Comparison of ENCODE assay signal across 8 cellular contexts in the genomic region with DNA sequence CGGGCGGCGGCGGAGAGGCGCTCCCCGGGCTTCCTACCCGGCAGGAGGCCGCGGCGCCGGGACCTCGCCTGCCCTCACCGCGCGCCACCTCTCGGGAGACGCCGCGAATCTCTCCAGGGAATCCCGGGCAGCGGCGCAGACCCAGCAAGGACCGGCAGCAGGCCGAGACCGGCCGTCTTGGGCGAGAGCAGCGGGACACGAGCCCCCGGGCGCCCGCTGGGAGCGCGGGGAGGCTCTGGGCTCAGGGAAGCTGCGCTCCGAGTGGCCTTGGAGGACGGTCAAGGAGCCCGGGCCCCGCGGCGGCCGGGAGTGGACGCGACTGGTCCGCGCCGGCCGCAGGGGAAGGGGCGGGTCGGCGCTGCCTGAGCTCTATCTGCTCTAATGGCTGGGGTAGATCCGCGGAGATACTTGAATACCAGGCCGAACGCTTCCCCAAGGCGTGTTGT. TPM values are rescaled to one million over a fixed set of nuclear protein-coding genes. Genes with fewer than 3 reads are reported as not detected.
DNase-seq lines count a peak whose midpoint lies in the region; ATAC-seq and TF ChIP-seq lines count a peak whose summit lies in the region.

No MANE protein-coding gene starts in this region.

- no peak overlapping the region for H2AK5ac ChIP-seq in IMR-90 (ENCODE audit: low read depth, low read length)

- no peak overlapping the region for H2BK5ac ChIP-seq in IMR-90 (ENCODE audit: low read depth, low read length, poor library complexity, severe bottlenecking)

- no peaks in the 10 kb centered on the region for H3K79me1 ChIP-seq in IMR-90 (ENCODE audit: low read depth in 1 of 2, low read length in 2 of 2)

- no peak overlapping the region for H4K5ac ChIP-seq in IMR-90 (ENCODE audit: low read depth, low read length)

- H2AFZ ChIP-seq in IMR-90 (replicated peaks; ENCODE audit: low read length, poor library complexity) = peak overlapping the region; percentile 92

- H2AK9ac ChIP-seq in IMR-90 (replicated peaks; ENCODE audit: low read depth, low read length, poor library complexity) = no peak overlapping the region

- H3K4me3 ChIP-seq in A673 (ENCODE audit: low read depth, low read length, poor library complexity, severe bottlenecking) (peak overlapping the region; percentile 46), IMR-90 (ENCODE audit: insufficient read depth, low read depth, low read length) (peak overlapping the region; percentile 45), mucosa of rectum (ENCODE audit: low read length in 2 of 2) (peak overlapping the region; percentile 68 to 75)

- TF ChIP-seq RAD21 in IMR-90 (IDR thresholded peaks at IDR 0.05; ENCODE audit: low read length) = no peak

- TF ChIP-seq CTCF in A673 (conservative IDR thresholded peaks at IDR 0.05; ENCODE audit: low read depth, low read length) (no peak), IMR-90 (conservative IDR thresholded peaks at IDR 0.05; ENCODE audit: low read depth, low read length) (no peak)

- no peaks in the 10 kb centered on the region for H3K9me1 ChIP-seq in IMR-90 (ENCODE audit: insufficient read depth, low read length)

- H3K27me3 ChIP-seq in A673 (replicated peaks; ENCODE audit: insufficient read depth, low read depth, low read length, poor library complexity) (peaks cover 77% of the 10 kb centered on the region), IMR-90 (ENCODE audit: control insufficient read depth, insufficient read depth, low read length) (peaks cover 59% of the 10 kb centered on the region), mucosa of rectum (ENCODE audit: control insufficient read depth in 2 of 2, insufficient read depth in 2 of 2, low read length in 2 of 2) (peaks cover 15 to 22% of the 10 kb centered on the region in 2 donors)

- no peak overlapping the region for H3K14ac ChIP-seq in IMR-90 (replicated peaks; ENCODE audit: low read depth, low read length)

- no peak overlapping the region for H3K56ac ChIP-seq in IMR-90 (ENCODE audit: extremely low read depth, insufficient read depth, low read length)

- peak; percentile 20 for ATAC-seq in GM18909 (IDR thresholded peaks at IDR 0.05; ENCODE audit: poor library complexity, unreplicated experiment)
- ATAC-seq in IMR-90 (ENCODE audit: low read depth) = peak; percentile 65

- H3K9ac ChIP-seq in IMR-90 (ENCODE audit: low read depth, low read length) (no peak overlapping the region), mucosa of rectum (ENCODE audit: low read depth in 1 of 2, low read length in 2 of 2) (peak overlapping the region; percentile 83 to 94)

- no peaks in the 10 kb centered on the region for H3K9me3 ChIP-seq in A673 (ENCODE audit: low read depth, low read length, poor library complexity, severe bottlenecking)
- H3K9me3 ChIP-seq in IMR-90 (ENCODE audit: control insufficient read depth, insufficient read depth, low read length) = no peaks in the 10 kb centered on the region
- H3K9me3 ChIP-seq in mucosa of rectum (ENCODE audit: control insufficient read depth in 2 of 2, low read length in 2 of 2) = no peaks in the 10 kb centered on the region

- no peak overlapping the region for H3K4ac ChIP-seq in IMR-90 (ENCODE audit: low read depth, low read length)

- dilution Hi-C loops in IMR-90 (cut with HindIII; ENCODE audit: low sequenced_read_pairs, unreplicated experiment) = no loop called here

- H2BK15ac ChIP-seq in IMR-90 (ENCODE audit: low read depth, low read length) = no peak overlapping the region

- POLR2A ChIA-PET in A673 (lab: Charles Lee; ENCODE audit: low non-redundant PET) (interaction anchor here (0.6 kb wide), 1 partner anchor 1570 kb away, joined by 3 read pairs; no protein-coding TSS in a partner anchor), IMR-90 (lab: Charles Lee; ENCODE audit: unreplicated experiment) (interaction anchor here (0.6 kb wide), 1 partner anchor 345 kb away, joined by 3 read pairs; no protein-coding TSS in a partner anchor)

- BruUV-seq in A673 (replicated peaks; lab: Mats Ljungman, UMichigan) = no TSS peak
- no TSS peak for BruUV-seq in IMR-90 (replicated peaks; lab: Mats Ljungman, UMichigan)

- H3K4me1 ChIP-seq in A673 (ENCODE audit: insufficient read depth, low read length, poor library complexity, severe bottlenecking) (no peaks in the 10 kb centered on the region), IMR-90 (ENCODE audit: control insufficient read depth, insufficient read depth, low read length) (no peaks in the 10 kb centered on the region), mucosa of rectum (ENCODE audit: control insufficient read depth in 2 of 2, insufficient read depth in 2 of 2, low read length in 2 of 2) (peaks cover 7 to 29% of the 10 kb centered on the region in 2 donors)

- H2BK20ac ChIP-seq in IMR-90 (ENCODE audit: low read depth, low read length) = no peak overlapping the region

- peak overlapping the region; percentile 64 for H3K4me2 ChIP-seq in IMR-90 (ENCODE audit: low read depth, low read length)

- no peaks in the 10 kb centered on the region for H4K20me1 ChIP-seq in IMR-90 (ENCODE audit: insufficient read depth, low read length)

- H3K18ac ChIP-seq in IMR-90 (ENCODE audit: low read depth, low read length) = no peak overlapping the region

- no peak for TF ChIP-seq POLR2A in IMR-90 (IDR thresholded peaks at IDR 0.05; ENCODE audit: low read depth, low read length)

- no peak overlapping the region for H4K91ac ChIP-seq in IMR-90 (ENCODE audit: insufficient read depth, low read depth, low read length)

- WGBS in IMR-90 (ENCODE audit: extremely low coverage in 2 of 2, insufficient read length in 1 of 2), 2 experiments = 3% methylated on average over 22 of the region's 56 CpGs; no CpG with 5 or more reads in 1 of the 2 experiments

- intact Hi-C loops in A673 (cut with micrococcal nuclease; ENCODE audit: unreplicated experiment) (loop anchor here (5.0 to 10.0 kb wide), 2 partner anchors 87 to 580 kb away; no protein-coding TSS in a partner anchor), IMR-90 (cut with micrococcal nuclease) (loop anchor here (5.0 to 10.0 kb wide), 2 partner anchors 87 to 580 kb away; no protein-coding TSS in a partner anchor)

- DNase-seq in A673 (ENCODE audit: low spot score) (no peak), IMR-90 (no peak), dermis blood vessel endothelial cell (peak; percentile 37), anterior cingulate cortex (lab: John Stamatoyannopoulos, UW) (no peak), KG1 (lab: John Stamatoyannopoulos, UW) (no peak)
- DNase-seq in stimulated activated CD4-positive, alpha-beta T cell treated with anti-CD3 and anti-CD28 coated beads, Interleukin-4, amount 100 ng/mL, for 1 hour = no peak

- in situ Hi-C loops in IMR-90 (cut with MboI; ENCODE audit: low sequenced_read_pairs) = no loop called here

- H3K27ac ChIP-seq in A673 (ENCODE audit: low read depth, low read length, poor library complexity, severe bottlenecking) (no peak overlapping the region), IMR-90 (ENCODE audit: insufficient read depth, low read length) (no peak overlapping the region), mucosa of rectum (ENCODE audit: low read depth in 2 of 2, low read length in 2 of 2) (peak overlapping the region; percentile 95 to 98)

- H3K23ac ChIP-seq in IMR-90 (ENCODE audit: low read depth, low read length) = no peak overlapping the region

- H2BK120ac ChIP-seq in IMR-90 (ENCODE audit: low read depth, low read length) = no peak overlapping the region

- no peaks in the 10 kb centered on the region for H3K36me3 ChIP-seq in A673 (ENCODE audit: insufficient read depth, low read length, poor library complexity, severe bottlenecking)
- no peaks in the 10 kb centered on the region for H3K36me3 ChIP-seq in IMR-90 (ENCODE audit: control insufficient read depth, insufficient read depth, low read length)
- no peaks in the 10 kb centered on the region for H3K36me3 ChIP-seq in mucosa of rectum (ENCODE audit: control insufficient read depth in 2 of 2, insufficient read depth in 2 of 2, low read length in 2 of 2)

- CTCF ChIA-PET in A673 (lab: Charles Lee) = interaction anchor here (1.1 to 2.0 kb wide), 5 partner anchors 84 to 592 kb away, joined by 4 to 22 read pairs (median 18); no protein-coding TSS in a partner anchor
- CTCF ChIA-PET in IMR-90 (lab: Yijun Ruan, JAX) = interaction anchor here (0.7 to 2.1 kb wide), 12 partner anchors 10 to 1185 kb away, joined by 3 to 10 read pairs (median 4); no protein-coding TSS in a partner anchor

- no peak overlapping the region for H4K8ac ChIP-seq in IMR-90 (ENCODE audit: low read depth in 2 of 2, low read length in 2 of 2)

TF ChIP-seq in IMR-90, 13 proteins besides CTCF, POLR2A, EP300 and RAD21 (continues in another document):
- TF ChIP-seq, protein P1, sequence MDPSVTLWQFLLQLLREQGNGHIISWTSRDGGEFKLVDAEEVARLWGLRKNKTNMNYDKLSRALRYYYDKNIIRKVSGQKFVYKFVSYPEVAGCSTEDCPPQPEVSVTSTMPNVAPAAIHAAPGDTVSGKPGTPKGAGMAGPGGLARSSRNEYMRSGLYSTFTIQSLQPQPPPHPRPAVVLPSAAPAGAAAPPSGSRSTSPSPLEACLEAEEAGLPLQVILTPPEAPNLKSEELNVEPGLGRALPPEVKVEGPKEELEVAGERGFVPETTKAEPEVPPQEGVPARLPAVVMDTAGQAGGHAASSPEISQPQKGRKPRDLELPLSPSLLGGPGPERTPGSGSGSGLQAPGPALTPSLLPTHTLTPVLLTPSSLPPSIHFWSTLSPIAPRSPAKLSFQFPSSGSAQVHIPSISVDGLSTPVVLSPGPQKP (IDR thresholded peaks at IDR 0.05; ENCODE audit: borderline replicate concordance, low read depth, low read length) = no peak
- no peak for TF ChIP-seq MXI1 (IDR thresholded peaks at IDR 0.05; ENCODE audit: borderline replicate concordance, low read depth, low read length)
- no peak for TF ChIP-seq NFE2L2 (IDR thresholded peaks at IDR 0.05; ENCODE audit: low read depth, low read length)

RNA-seq across cellular contexts. Expression of a gene that starts 14.7 kb away (rescaled TPM):
- total RNA-seq in A673 (2021) (not detected in 2 replicates), IMR-90 (2012; rRNA removed) (not detected in 2 replicates), dermis blood vessel endothelial cell (not detected in 2 replicates)
- not detected in 2 replicates for polyA plus RNA-seq in IMR-90 (2012; rRNA removed)
- not detected in 2 replicates for polyA plus RNA-seq in IMR-90 (2012; cell fraction: cytosol; rRNA removed)
- polyA plus RNA-seq in IMR-90 (2012; cell fraction: nucleus; rRNA removed; ENCODE audit: low replicate concordance) = not detected in 2 replicates

RNA-seq across cellular contexts. Expression of a gene that starts 34.1 kb away (rescaled TPM):
- total RNA-seq in A673 (2021) (not detected in 2 replicates), IMR-90 (2012; rRNA removed) (not detected in 2 replicates), dermis blood vessel endothelial cell (not detected in 2 replicates)
- not detected in 2 replicates for polyA plus RNA-seq in IMR-90 (2012; rRNA removed)
- polyA plus RNA-seq in IMR-90 (2012; cell fraction: cytosol; rRNA removed) = not detected in 2 replicates
- polyA plus RNA-seq in IMR-90 (2012; cell fraction: nucleus; rRNA removed; ENCODE audit: low replicate concordance) = not detected in 2 replicates

RNA-seq across cellular contexts. Expression of a gene that starts 34.6 kb away (rescaled TPM):
- total RNA-seq in A673 (2021) (not detected in 2 replicates), IMR-90 (2012; rRNA removed) (not detected in 2 replicates), dermis blood vessel endothelial cell (not detected in 2 replicates)
- polyA plus RNA-seq in IMR-90 (2012; rRNA removed) = not detected in 2 replicates
- not detected in 2 replicates for polyA plus RNA-seq in IMR-90 (2012; cell fraction: cytosol; rRNA removed)
- polyA plus RNA-seq in IMR-90 (2012; cell fraction: nucleus; rRNA removed; ENCODE audit: low replicate concordance) = not detected in 2 replicates

Comparison
In these comparisons a context has a peak if more than half of its experiments do, and no peak if none do; other contexts are left out.
1. H3K27ac ChIP-seq: peak in mucosa of rectum (2 of 2); none in A673 (single experiment) and IMR-90 (single experiment).
2. Peak in every context shown above with its lines, with median percentiles within 50 percentile points of each other: H3K4me3 ChIP-seq.